Comparison of ENCODE assay signal across 7 cellular contexts in genomic region chr1:155232001-155232978, GRCh38. TPM values are rescaled to one million over a fixed set of nuclear protein-coding genes. Genes with fewer than 3 reads are reported as not detected.
A peak's percentile ranks its signal among the peaks of the same experiment; 100 is the strongest.
DNase-seq lines count a peak whose midpoint lies in the region; TF ChIP-seq lines count a peak whose summit lies in the region.
"Not testable (repeated sequence)": the region's sequence is repeated elsewhere in the genome, so short reads cannot be mapped to it uniquely, and the experiment has no call there.

No MANE protein-coding gene starts in this region.

- H2AFZ ChIP-seq in GM23248 = not testable (repeated sequence)
- peak overlapping the region; percentile 42 for H2AFZ ChIP-seq in parathyroid adenoma

- intact Hi-C loops in adrenal gland (cut with DNase I); stomach (cut with DNase I; ENCODE audit: low total_unique reads): not testable (repeated sequence)

- H3K4me1 Mint-ChIP-seq in chondrocyte (ENCODE audit: low read depth) = peaks cover 39% of the 10 kb centered on the region

- peak overlapping the region; percentile 42 for H3K4me3 Mint-ChIP-seq in chondrocyte (ENCODE audit: unreplicated experiment)

- peak overlapping the region; percentile 64 for H3K27ac ChIP-seq in GM23248
- peak overlapping the region; percentile 6 to 86 (median 58) for H3K27ac ChIP-seq in adrenal gland
- H3K27ac ChIP-seq in parathyroid adenoma = peak overlapping the region; percentile 87
- H3K27ac ChIP-seq in stomach = peak overlapping the region in 3 of 5 donors; percentile 35 to 62 (median 46)

- H3K4me2 ChIP-seq in GM23248 (ENCODE audit: unreplicated experiment) = not testable (repeated sequence)
- H3K4me2 ChIP-seq in parathyroid adenoma (ENCODE audit: low read length) = peak overlapping the region; percentile 47

- TF ChIP-seq CTCF in adrenal gland (IDR thresholded peaks at IDR 0.05); chondrocyte (IDR thresholded peaks at IDR 0.05); parathyroid adenoma (IDR thresholded peaks at IDR 0.05); stomach (IDR thresholded peaks at IDR 0.05): not testable (repeated sequence)

- WGBS in GM23248 (ENCODE audit: low coverage in 1 of 2, low lambda C conversion rate in 2 of 2, missing lambda C conversion rate in 2 of 2), 2 experiments = 31 to 40% methylated on average over 11 to 13 of the region's 13 CpGs
- 31 to 51% (median 38%) methylated on average over 8 to 13 of the region's 13 CpGs for WGBS in adrenal gland, 4 donors
- 38 to 52% (median 42%) methylated on average over 10 to 13 of the region's 13 CpGs for WGBS in stomach, 5 donors

- H3K9ac ChIP-seq in GM23248 = peak overlapping the region; percentile 47; the same call in 1 of the 2 replicates
- H3K9ac ChIP-seq in parathyroid adenoma = not testable (repeated sequence)

- in situ Hi-C loops in GM23248 (cut with MboI) = not testable (repeated sequence)

- H3K9me3 ChIP-seq in GM23248 (ENCODE audit: low read depth); adrenal gland (replicated peaks in 1 of 3); parathyroid adenoma (ENCODE audit: control insufficient read depth, low read length); stomach: not testable (repeated sequence)

- H3K27ac Mint-ChIP-seq in chondrocyte (ENCODE audit: unreplicated experiment) = peak overlapping the region; percentile 96

- TF ChIP-seq POLR2A in adrenal gland (IDR thresholded peaks at IDR 0.05); stomach (IDR thresholded peaks at IDR 0.05): not testable (repeated sequence)

- peaks cover 10% of the 10 kb centered on the region for H3K36me3 Mint-ChIP-seq in chondrocyte (ENCODE audit: low read depth)

- H3K27me3 ChIP-seq in GM23248 (replicated peaks; ENCODE audit: insufficient read depth); adrenal gland; parathyroid adenoma (ENCODE audit: control insufficient read depth, insufficient read depth, low read length); stomach: not testable (repeated sequence)

- H3K4me3 ChIP-seq in GM23248; adrenal gland; parathyroid adenoma (ENCODE audit: low read depth, low read length); stomach: not testable (repeated sequence)

- H3F3A ChIP-seq in GM23248 (ENCODE audit: insufficient read depth) = not testable (repeated sequence)

- peaks cover 20% of the 10 kb centered on the region for H3K4me1 ChIP-seq in GM23248 (ENCODE audit: insufficient read depth)
- H3K4me1 ChIP-seq in adrenal gland (replicated peaks in 1 of 2) = peaks cover 11 to 12% of the 10 kb centered on the region in 2 donors
- peaks cover 17% of the 10 kb centered on the region for H3K4me1 ChIP-seq in parathyroid adenoma
- peaks cover 8 to 20% (median 14%) of the 10 kb centered on the region in 4 donors for H3K4me1 ChIP-seq in stomach

- H3K79me2 ChIP-seq in GM23248 (ENCODE audit: insufficient read depth); parathyroid adenoma: not testable (repeated sequence)

- not testable (repeated sequence) for H3K9me3 Mint-ChIP-seq in chondrocyte (ENCODE audit: low read depth)

- DNase-seq in GM23248 = peak; percentile 59
- DNase-seq in adrenal gland = peak; percentile 76 to 89 (median 82)
- DNase-seq in chondrocyte (ENCODE audit: low spot score) = not testable (repeated sequence)
- DNase-seq in globus pallidus (ENCODE audit: low spot score) = peak; percentile 46
- DNase-seq in medulla oblongata (ENCODE audit: extremely low spot score) = peak; percentile 76
- peak; percentile 47 for DNase-seq in stomach

- not testable (repeated sequence) for H3K36me3 ChIP-seq in GM23248 (ENCODE audit: low read depth); parathyroid adenoma (ENCODE audit: control insufficient read depth, insufficient read depth, low read length)
- H3K36me3 ChIP-seq in adrenal gland (replicated peaks in 1 of 2) (peaks cover 0 to 18% of the 10 kb centered on the region in 2 donors), stomach (peaks cover 15 to 23% (median 23%) of the 10 kb centered on the region in 4 donors)

- H3K9me2 ChIP-seq in GM23248 (ENCODE audit: insufficient read depth) = not testable (repeated sequence)

- H3K27me3 Mint-ChIP-seq in chondrocyte (ENCODE audit: low read depth) = not testable (repeated sequence)

- H4K20me1 ChIP-seq in GM23248 (ENCODE audit: insufficient read depth) = not testable (repeated sequence)

- TF ChIP-seq EP300 in stomach (IDR thresholded peaks at IDR 0.05) = not testable (repeated sequence)

RNA-seq across cellular contexts. Expression of gene ENTREP3, which starts 23.0 kb away (rescaled TPM):
- 6.4 and 8.0 TPM in 2 replicates for total RNA-seq in GM23248 (2014; rRNA removed; shearing (Covaris generic))
- polyA plus RNA-seq in GM23248 (2016; fragmentation: Nextera tagmentation; extraction: Ambion mirVana) (8.0 TPM in 2 replicates), adrenal gland (10 to 100 TPM; 10.3 to 26.9 (median 22.7) TPM), stomach (10 to 100 TPM in 2 of 3 donors, 1 to 10 TPM in 1; 9.7 to 20.5 (median 11.6) TPM)
- total RNA-seq in adrenal gland (10 to 100 TPM in 7 of 8 donors, 1 to 10 TPM in 1; 9.1 to 43.0 (median 34.2) TPM), chondrocyte (34.0 to 42.8 TPM (median 42.8 TPM) in 3 replicates), stomach (10 to 100 TPM in 4 of 5 donors, 1 to 10 TPM in 1; 2.8 to 77.9 (median 19.6) TPM)

RNA-seq across cellular contexts. Expression of gene MTX1, which starts 23.8 kb away (rescaled TPM):
- total RNA-seq in GM23248 (2014; rRNA removed; shearing (Covaris generic)) = 39.6 and 61.4 TPM in 2 replicates
- polyA plus RNA-seq in GM23248 (2016; fragmentation: Nextera tagmentation; extraction: Ambion mirVana) (69.2 and 78.6 TPM in 2 replicates), adrenal gland (100 to 1,000 TPM in 1 of 3 donors, 10 to 100 TPM in 2; 26.7 to 111 (median 79.8) TPM), stomach (10 to 100 TPM; 48.3 to 71.1 (median 58.2) TPM)
- total RNA-seq in adrenal gland (10 to 100 TPM; 39.2 to 83.8 (median 45.5) TPM), chondrocyte (28.2 to 49.1 TPM (median 29.8 TPM) in 3 replicates), stomach (10 to 100 TPM in 4 of 5 donors, 1 to 10 TPM in 1; 1.2 to 54.9 (median 25.2) TPM)

RNA-seq across cellular contexts. Expression of gene THBS3, which starts 24.6 kb away (rescaled TPM):
- total RNA-seq in GM23248 (2014; rRNA removed; shearing (Covaris generic)) = 20.6 and 21.4 TPM in 2 replicates
- polyA plus RNA-seq in GM23248 (2016; fragmentation: Nextera tagmentation; extraction: Ambion mirVana) (14.9 and 16.6 TPM in 2 replicates), adrenal gland (100 to 1,000 TPM in 1 of 3 donors, 10 to 100 TPM in 1, 1 to 10 TPM in 1; 9.6 to 147 (median 71.3) TPM), stomach (10 to 100 TPM; 11.0 to 27.9 (median 17.8) TPM)
- total RNA-seq in adrenal gland (10 to 100 TPM in 6 of 8 donors, 1 to 10 TPM in 2; 7.1 to 38.6 (median 16.1) TPM), chondrocyte (112 to 127 TPM (median 118 TPM) in 3 replicates), stomach (10 to 100 TPM; 11.0 to 65.9 (median 25.4) TPM)

RNA-seq across cellular contexts. Expression of gene SCAMP3, which starts 29.9 kb away (rescaled TPM):
- total RNA-seq in GM23248 (2014; rRNA removed; shearing (Covaris generic)) = 53.6 and 80.5 TPM in 2 replicates
- 135 and 141 TPM in 2 replicates for polyA plus RNA-seq in GM23248 (2016; fragmentation: Nextera tagmentation; extraction: Ambion mirVana)
- total RNA-seq in adrenal gland = 100 to 1,000 TPM in 4 of 8 donors, 10 to 100 TPM in 4; 51.0 to 143 (median 103) TPM
- 100 to 1,000 TPM in 1 of 3 donors, 10 to 100 TPM in 2; 41.9 to 102 (median 78.0) TPM for polyA plus RNA-seq in adrenal gland
- total RNA-seq in chondrocyte = 68.3 to 77.1 TPM (median 71.4 TPM) in 3 replicates
- total RNA-seq in stomach = 10 to 100 TPM in 4 of 5 donors, 1 to 10 TPM in 1; 7.0 to 32.6 (median 24.1) TPM
- 10 to 100 TPM; 25.8 to 48.4 (median 45.4) TPM for polyA plus RNA-seq in stomach

RNA-seq across cellular contexts. Expression of gene CLK2, which starts 41.0 kb away (rescaled TPM):
- total RNA-seq in GM23248 (2014; rRNA removed; shearing (Covaris generic)) = 16.8 and 24.0 TPM in 2 replicates
- polyA plus RNA-seq in GM23248 (2016; fragmentation: Nextera tagmentation; extraction: Ambion mirVana) (10.2 and 10.4 TPM in 2 replicates), adrenal gland (100 to 1,000 TPM in 2 of 3 donors, 10 to 100 TPM in 1; 47.1 to 162 (median 122) TPM), stomach (10 to 100 TPM; 16.0 to 46.4 (median 17.0) TPM)
- total RNA-seq in adrenal gland (10 to 100 TPM; 10.7 to 94.2 (median 54.9) TPM), chondrocyte (36.7 to 50.2 TPM (median 37.0 TPM) in 3 replicates), stomach (10 to 100 TPM; 29.7 to 77.6 (median 53.6) TPM)
